Comparison of ENCODE assay signal across 8 cellular contexts in the genomic region with DNA sequence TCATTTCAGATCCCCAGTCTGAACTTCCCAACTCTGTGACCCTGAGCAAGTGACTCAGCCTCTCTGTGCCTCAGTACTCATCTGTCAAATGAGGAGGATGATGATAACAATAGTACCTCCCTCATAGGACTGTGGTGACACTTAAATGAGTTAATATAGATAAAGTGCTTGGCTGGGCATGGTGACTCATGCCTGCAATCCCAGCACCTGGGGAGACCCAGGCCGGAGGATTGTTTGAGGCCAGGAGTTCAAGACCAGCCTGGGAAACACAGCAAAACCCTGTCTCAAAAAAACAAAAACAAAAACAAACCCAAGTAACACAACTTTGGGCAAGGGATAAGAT. TPM values are rescaled to one million over a fixed set of nuclear protein-coding genes. Genes with fewer than 3 reads are reported as not detected.
DNase-seq lines count a peak whose midpoint lies in the region; ATAC-seq lines count a peak whose summit lies in the region.

No MANE protein-coding gene starts in this region.

- peaks cover 59% of the 10 kb centered on the region for H3K4me1 Mint-ChIP-seq in T-helper 17 cell

- H3K27ac Mint-ChIP-seq in T-helper 17 cell = peak overlapping the region; percentile 100

- H3K27me3 Mint-ChIP-seq in T-helper 17 cell = no peaks in the 10 kb centered on the region

- H3K9me3 ChIP-seq in T-helper 17 cell (ENCODE audit: control insufficient read depth, low read length, poor library complexity, severe bottlenecking) = no peaks in the 10 kb centered on the region

- ATAC-seq in HG02678 (IDR thresholded peaks at IDR 0.05; ENCODE audit: unreplicated experiment) = peak; percentile 3
- peak; percentile 16 for ATAC-seq in T-helper 17 cell
- no peak for ATAC-seq in GM21390 (IDR thresholded peaks at IDR 0.05; ENCODE audit: unreplicated experiment)

- no peak overlapping the region for H3K27ac ChIP-seq in substantia nigra (ENCODE audit: low read depth, low read length, poor library complexity, severe bottlenecking)

- peak overlapping the region; percentile 93 for H3K4me3 Mint-ChIP-seq in T-helper 17 cell

- peaks cover 2% of the 10 kb centered on the region for H3K36me3 Mint-ChIP-seq in T-helper 17 cell (ENCODE audit: low read depth)

- DNase-seq in T-helper 17 cell = peak in 1 of 3 donors; percentile 46
- DNase-seq in effector CD4-positive, alpha-beta T cell = peak; percentile 47
- peak; percentile 22 for DNase-seq in stimulated activated CD8-positive, alpha-beta memory T cell treated with anti-CD3 and anti-CD28 coated beads, Interleukin-12 subunit alpha, Interleukin-12 subunit beta, amount 100 ng/mL, for 1 hour (ENCODE audit: low read depth)
- DNase-seq in cerebellum (ENCODE audit: low spot score) = no peak
- DNase-seq in substantia nigra (lab: John Stamatoyannopoulos, UW) = no peak
- no peak for DNase-seq in SK-N-DZ (ENCODE audit: low spot score)

RNA-seq across cellular contexts. Expression of a gene that starts 4.8 kb away (rescaled TPM):
- 100 to 1,000 TPM; 116 to 117 TPM for total RNA-seq in T-helper 17 cell
- total RNA-seq in cerebellum = 12.6 TPM
- 17.4 and 17.5 TPM in 2 replicates for polyA plus RNA-seq in SK-N-DZ (2014; cell fraction: cytosol; rRNA removed)
- polyA plus RNA-seq in SK-N-DZ (2014; cell fraction: nucleus; rRNA removed) = 6.6 and 9.1 TPM in 2 replicates

Comparison
In these comparisons a context has a peak if more than half of its experiments do, and no peak if none do; other contexts are left out.
1. DNase-seq: peak in effector CD4-positive, alpha-beta T cell (single experiment) and stimulated activated CD8-positive, alpha-beta memory T cell treated with anti-CD3 and anti-CD28 coated beads, Interleukin-12 subunit alpha, Interleukin-12 subunit beta, amount 100 ng/mL, for 1 hour (single experiment); none in cerebellum (single experiment), substantia nigra (0 of 49) and SK-N-DZ (single experiment).